In genomic region chr7:44541876-44542610, GRCh38 we compare ENCODE assay signal across 26 cellular contexts. TPM values are rescaled to one million over a fixed set of nuclear protein-coding genes. Genes with fewer than 3 reads are reported as not detected.
DNase-seq lines count a peak whose midpoint lies in the region; ATAC-seq, FAIRE-seq and TF ChIP-seq lines count a peak whose summit lies in the region.
"Had no signal": no experiment of that assay in that cellular context is flagged by ENCODE, and none has a peak within 500 bp of the region (broad histone marks: within the 10 kb centered on the region; RNA-seq: fewer than 3 reads in every experiment).

No MANE protein-coding gene starts in this region.

- DNase-seq in MCF 10A (ENCODE audit: unreplicated experiment) (no peak), breast epithelium (ENCODE audit: low spot score in 2 of 2) (no peak), HepG2 (ENCODE audit: low spot score) (peak; percentile 37), upper lobe of right lung (peak; percentile 35), HEK293T (ENCODE audit: extremely low spot score) (no peak), aorta (no peak)
- DNase-seq: activated CD4-positive, alpha-beta T cell treated with anti-CD3 and anti-CD28 coated beads for 36 hours; activated CD8-positive, alpha-beta memory T cell treated with anti-CD3 and anti-CD28 coated beads, Interleukin-2, amount 10 ng/mL, durations not matched to agents 7 days and 5 days; activated naive CD8-positive, alpha-beta T cell treated with anti-CD3 and anti-CD28 coated beads for 36 hours; DMS79 treated with DMSO at 0.1 percent for 48 hours; head of caudate nucleus; KG1; NCI-H187; NCI-H748 treated with DMSO at 0.1 percent for 48 hours; psoas muscle; SHP77 treated with DMSO at 0.1 percent for 48 hours; stimulated activated CD4-positive, alpha-beta T cell treated with anti-CD3 and anti-CD28 coated beads, Interleukin-2, amount 100 ng/mL, for 48 hours; stomach; T-cell had no signal

- BruUV-seq in MCF 10A (replicated peaks; lab: Mats Ljungman, UMichigan) (no TSS peak), HepG2 (replicated peaks; lab: Mats Ljungman, UMichigan) (no TSS peak)

- TF ChIP-seq RAD21 in HepG2 (CRISPR knock-in tag; IDR thresholded peaks at IDR 0.05) = no peak

- H3K4me1 ChIP-seq in breast epithelium = peaks cover 0 to 11% of the 10 kb centered on the region in 2 donors
- H3K4me1 ChIP-seq in HepG2 (ENCODE audit: insufficient read depth, low read length) = peaks cover 76% of the 10 kb centered on the region
- no peaks in the 10 kb centered on the region for H3K4me1 ChIP-seq in upper lobe of right lung
- H3K4me1 ChIP-seq in aorta (ENCODE audit: control insufficient read depth in 1 of 2, insufficient read depth in 2 of 2, low read length in 2 of 2) = no peaks in the 10 kb centered on the region
- H3K4me1 ChIP-seq: BE2C, neural progenitor cell, psoas muscle had no signal

- no peaks in the 10 kb centered on the region for H3K27me3 Mint-ChIP-seq in MCF 10A (ENCODE audit: insufficient read depth, unreplicated experiment)

- no peaks in the 10 kb centered on the region for H3K36me3 ChIP-seq in breast epithelium
- H3K36me3 ChIP-seq in HepG2 (replicated peaks in 1 of 2; ENCODE audit: control insufficient read depth in 1 of 2, insufficient read depth in 2 of 2, low read length in 2 of 2) = peaks cover 0 to 9% of the 10 kb centered on the region in 2 experiments; a peak in 1 of 5 replicates
- H3K36me3 ChIP-seq in upper lobe of right lung = no peaks in the 10 kb centered on the region
- H3K36me3 ChIP-seq in aorta (ENCODE audit: control insufficient read depth in 1 of 2, insufficient read depth in 2 of 2, low read length in 1 of 2) = no peaks in the 10 kb centered on the region
- H3K36me3 ChIP-seq: BE2C, neural progenitor cell, stomach had no signal

- H3K4me3 Mint-ChIP-seq in MCF 10A (ENCODE audit: unreplicated experiment) = no peak overlapping the region
- H3K4me3 Mint-ChIP-seq: activated CD4-positive, alpha-beta T cell treated with anti-CD3 and anti-CD28 coated beads for 36 hours; activated CD8-positive, alpha-beta memory T cell treated with anti-CD3 and anti-CD28 coated beads, Interleukin-2, amount 10 ng/mL, durations not matched to agents 7 days and 5 days; activated naive CD8-positive, alpha-beta T cell treated with anti-CD3 and anti-CD28 coated beads for 36 hours; neural progenitor cell; T-cell had no signal

- peak overlapping the region; percentile 19 for H3K27ac Mint-ChIP-seq in MCF 10A (ENCODE audit: low read depth, unreplicated experiment)
- H3K27ac Mint-ChIP-seq: activated CD4-positive, alpha-beta T cell treated with anti-CD3 and anti-CD28 coated beads for 36 hours; activated CD8-positive, alpha-beta memory T cell treated with anti-CD3 and anti-CD28 coated beads, Interleukin-2, amount 10 ng/mL, durations not matched to agents 7 days and 5 days; activated naive CD8-positive, alpha-beta T cell treated with anti-CD3 and anti-CD28 coated beads for 36 hours; neural progenitor cell; T-cell had no signal

- H4K20me1 ChIP-seq in HepG2 (ENCODE audit: insufficient read depth, low read length) = peaks cover 5% of the 10 kb centered on the region; the same call in 1 of the 2 replicates

- TF ChIP-seq EP300 in HepG2 (IDR thresholded peaks at IDR 0.05; ENCODE audit: low read depth in 2 of 2, low read length in 2 of 2) (peak in 1 of 2 experiments; percentile 52; a peak in 1 of 4 replicates), HepG2 (CRISPR knock-in tag; IDR thresholded peaks at IDR 0.05; ENCODE audit: borderline replicate concordance) (0 out of 2 replicates have a peak, but pooled peaks have one; percentile 7)

- peak overlapping the region; percentile 98 for H3K4me2 ChIP-seq in HepG2 (ENCODE audit: low read depth, low read length)
- H3K4me2 ChIP-seq: neural progenitor cell had no signal

- H3K27ac ChIP-seq in breast epithelium = peak overlapping the region in 1 of 2 donors; percentile 86
- H3K27ac ChIP-seq in HepG2 (ENCODE audit: extremely low read length, insufficient read depth, low read length) = peak overlapping the region; percentile 94
- no peak overlapping the region for H3K27ac ChIP-seq in upper lobe of right lung
- H3K27ac ChIP-seq in aorta (ENCODE audit: low read depth in 1 of 2, low read length in 2 of 2) = no peak overlapping the region
- H3K27ac ChIP-seq: neural progenitor cell, psoas muscle had no signal

- in situ Hi-C loops in HepG2 (cut with HindIII; ENCODE audit: extremely low pct_ligation_motif_present, low pct_unique_long_range_greater_than_20kb) = no loop called here

- ATAC-seq in HepG2 (peak; percentile 54), upper lobe of right lung (no peak), aorta (ENCODE audit: low FRiP score) (no peak)
- ATAC-seq: activated CD4-positive, alpha-beta T cell treated with anti-CD3 and anti-CD28 coated beads for 36 hours; activated CD8-positive, alpha-beta memory T cell treated with anti-CD3 and anti-CD28 coated beads, Interleukin-2, amount 10 ng/mL, durations not matched to agents 7 days and 5 days; psoas muscle; T-cell had no signal

- no peaks in the 10 kb centered on the region for H3K9me3 Mint-ChIP-seq in MCF 10A (ENCODE audit: unreplicated experiment)
- H3K9me3 Mint-ChIP-seq: activated naive CD8-positive, alpha-beta T cell treated with anti-CD3 and anti-CD28 coated beads for 36 hours; neural progenitor cell; T-cell had no signal

- peaks cover 17% of the 10 kb centered on the region for H3K4me1 Mint-ChIP-seq in MCF 10A (ENCODE audit: insufficient read depth, unreplicated experiment)
- H3K4me1 Mint-ChIP-seq: activated CD4-positive, alpha-beta T cell treated with anti-CD3 and anti-CD28 coated beads for 36 hours; activated CD8-positive, alpha-beta memory T cell treated with anti-CD3 and anti-CD28 coated beads, Interleukin-2, amount 10 ng/mL, durations not matched to agents 7 days and 5 days; activated naive CD8-positive, alpha-beta T cell treated with anti-CD3 and anti-CD28 coated beads for 36 hours; neural progenitor cell had no signal

- peak overlapping the region; percentile 90 for H3K9ac ChIP-seq in HepG2 (ENCODE audit: insufficient read depth, low read depth, low read length)
- H3K9ac ChIP-seq: neural progenitor cell had no signal

- 0% methylated on average over 3 of the region's 6 CpGs for WGBS in HepG2 (ENCODE audit: low lambda C conversion rate)
- 90 to 91% methylated on average over 6 of the region's 6 CpGs for WGBS in aorta, 2 donors

- H3K9me3 ChIP-seq in breast epithelium = no peaks in the 10 kb centered on the region
- no peaks in the 10 kb centered on the region for H3K9me3 ChIP-seq in HepG2 (ENCODE audit: low read length)
- H3K9me3 ChIP-seq in upper lobe of right lung = no peaks in the 10 kb centered on the region
- H3K9me3 ChIP-seq in aorta (ENCODE audit: control insufficient read depth, low read length) = no peaks in the 10 kb centered on the region
- H3K9me3 ChIP-seq: BE2C, psoas muscle, stomach had no signal

- CTCF ChIA-PET in MCF 10A (lab: Yijun Ruan, JAX) = interaction anchor here (0.5 to 5.8 kb wide), 4 partner anchors 15 to 521 kb away, joined by 3 to 36 read pairs (median 4); no protein-coding TSS in a partner anchor
- CTCF ChIA-PET in HepG2 (lab: Yijun Ruan, JAX; ENCODE audit: low intra/inter-chr PET ratio, low total read pairs) = no interaction called here
- CTCF ChIA-PET in HEK293T (lab: Yijun Ruan, JAX) = no interaction called here

- H3K4me3 ChIP-seq in breast epithelium (no peak overlapping the region), HepG2 (replicated peaks in 1 of 3; ENCODE audit: insufficient read depth in 1 of 3, low read depth in 2 of 3, low read length in 3 of 3) (peak overlapping the region; percentile 57 to 79 (median 63)), upper lobe of right lung (no peak overlapping the region), aorta (ENCODE audit: low read length in 2 of 2) (no peak overlapping the region)
- H3K4me3 ChIP-seq: neural progenitor cell, psoas muscle, skin epidermis, stomach had no signal

- no peak overlapping the region for H2AFZ ChIP-seq in HepG2 (ENCODE audit: low read length)
- H2AFZ ChIP-seq: neural progenitor cell had no signal

- TF ChIP-seq POLR2A in breast epithelium (IDR thresholded peaks at IDR 0.05) (no peak), HepG2 (IDR thresholded peaks at IDR 0.05; ENCODE audit: insufficient read depth in 1 of 2, low read depth in 2 of 2, low read length in 2 of 2) (no peak)

- H3K79me2 ChIP-seq in HepG2 (ENCODE audit: insufficient read depth, low read length) = peaks cover 39% of the 10 kb centered on the region

- POLR2A ChIA-PET in MCF 10A (lab: Yijun Ruan, JAX) (interaction anchor here (0.6 to 6.4 kb wide), 6 partner anchors 10 to 51 kb away, joined by 3 to 60 read pairs (median 8); partner anchors contain the start of genes DDX56 and NUDCD3), HepG2 (lab: Yijun Ruan, JAX) (interaction anchor here (0.6 to 4.1 kb wide), 9 partner anchors 13 to 306 kb away, joined by 3 to 25 read pairs (median 5); partner anchors contain the start of genes DDX56, H2AZ2, NUDCD3 and TMED4), HEK293T (lab: Yijun Ruan, JAX) (interaction anchor here (2.7 kb wide), 1 partner anchor 32 kb away, joined by 9 read pairs; the partner anchor contains the start of gene DDX56)

- no peaks in the 10 kb centered on the region for H3K36me3 Mint-ChIP-seq in MCF 10A (ENCODE audit: insufficient read depth, unreplicated experiment)
- H3K36me3 Mint-ChIP-seq: activated CD8-positive, alpha-beta memory T cell treated with anti-CD3 and anti-CD28 coated beads, Interleukin-2, amount 10 ng/mL, durations not matched to agents 7 days and 5 days; activated naive CD8-positive, alpha-beta T cell treated with anti-CD3 and anti-CD28 coated beads for 36 hours; neural progenitor cell; T-cell had no signal

- intact Hi-C loops in MCF 10A (cut with micrococcal nuclease) (loop anchor here (10.0 kb wide), 1 partner anchor 47 kb away; the partner anchor contains the start of gene NUDCD3), breast epithelium (cut with DNase I; ENCODE audit: low total_unique reads) (no loop called here), HepG2 (cut with micrococcal nuclease; ENCODE audit: unreplicated experiment) (loop anchor here (2.0 to 5.0 kb wide), 2 partner anchors 23 to 50 kb away; partner anchors contain the start of gene NUDCD3), upper lobe of right lung (cut with DNase I) (no loop called here), aorta (cut with DNase I) (no loop called here)

- H3K27me3 ChIP-seq in breast epithelium = no peaks in the 10 kb centered on the region
- H3K27me3 ChIP-seq in HepG2 (ENCODE audit: control insufficient read depth in 1 of 2, insufficient read depth in 2 of 2, low read length in 2 of 2) = no peaks in the 10 kb centered on the region
- no peaks in the 10 kb centered on the region for H3K27me3 ChIP-seq in upper lobe of right lung
- no peaks in the 10 kb centered on the region for H3K27me3 ChIP-seq in aorta (ENCODE audit: control insufficient read depth in 1 of 2, insufficient read depth in 2 of 2, low read length in 1 of 2)
- H3K27me3 ChIP-seq: BE2C, neural progenitor cell, stomach had no signal

- peak; percentile 63 for FAIRE-seq in HepG2 (lab: Jason Lieb, UNC)
- FAIRE-seq: colon, H54 had no signal

- TF ChIP-seq CTCF in MCF 10A (IDR thresholded peaks at IDR 0.05; ENCODE audit: unreplicated experiment) (no peak), breast epithelium (IDR thresholded peaks at IDR 0.05) (no peak), HepG2 (CRISPR knock-in tag; IDR thresholded peaks at IDR 0.05) (peak; percentile 56), upper lobe of right lung (IDR thresholded peaks at IDR 0.05) (no peak)

RNA-seq across cellular contexts. Expression of gene NPC1L1, which starts 0.9 kb away (rescaled TPM):
- total RNA-seq in MCF 10A (2022) = 0.07 TPM in 1 of 2 replicates, not detected in the other
- under 1 TPM; 0.16 to 0.33 (median 0.29) TPM for total RNA-seq in breast epithelium
- 3.8 and 4.8 TPM in 2 replicates for total RNA-seq in HepG2 (2016; rRNA removed; fragmentation: Illumina TruSeq; extraction: Trizol)
- 1.9 and 2.0 TPM in 2 replicates for total RNA-seq in HepG2 (2016; cell fraction: cytosol; rRNA removed; fragmentation: Illumina TruSeq; extraction: Trizol; ENCODE audit: low read depth)
- total RNA-seq in HepG2 (2016; cell fraction: insoluble cytoplasmic fraction; rRNA removed; fragmentation: Illumina TruSeq; extraction: Trizol) = 2.9 and 4.5 TPM in 2 replicates
- 3.9 and 4.0 TPM in 2 replicates for total RNA-seq in HepG2 (2016; cell fraction: membrane; rRNA removed; fragmentation: Illumina TruSeq; extraction: Trizol)
- total RNA-seq in HepG2 (2016; cell fraction: nucleus; rRNA removed; fragmentation: Illumina TruSeq; extraction: Trizol) = 10.5 and 11.9 TPM in 2 replicates
- 14.5 and 26.6 TPM in 2 replicates for polyA plus RNA-seq in HepG2 (2011; rRNA removed)
- 10.4 and 11.4 TPM in 2 replicates for polyA plus RNA-seq in HepG2 (2011; cell fraction: cytosol; rRNA removed)
- 72.5 and 82.9 TPM in 2 replicates for polyA plus RNA-seq in HepG2 (2011; cell fraction: nucleus; rRNA removed)
- polyA plus RNA-seq in HepG2 (2012) = 14.5 and 17.3 TPM in 2 replicates
- 2.2 and 2.7 TPM in 2 replicates for polyA plus RNA-seq in HepG2 (2016; cell fraction: cytosol; fragmentation: Illumina TruSeq; extraction: Trizol; ENCODE audit: low read depth)
- polyA plus RNA-seq in HepG2 (2016; cell fraction: insoluble cytoplasmic fraction; fragmentation: Illumina TruSeq; extraction: Trizol; ENCODE audit: low read depth) = 4.9 and 6.8 TPM in 2 replicates
- polyA plus RNA-seq in HepG2 (2016; cell fraction: membrane; fragmentation: Illumina TruSeq; extraction: Trizol; ENCODE audit: low read depth) = 4.3 TPM in 2 replicates
- 43.1 and 46.9 TPM in 2 replicates for polyA plus RNA-seq in HepG2 (2016; cell fraction: nucleus; fragmentation: Illumina TruSeq; extraction: Trizol; ENCODE audit: insufficient read depth, low read depth)
- polyA minus RNA-seq in HepG2 (2011; rRNA and poly(A)+ RNA removed; ENCODE audit: low replicate concordance) = 0.19 and 29.3 TPM in 2 replicates
- 9.6 and 11.7 TPM in 2 replicates for polyA minus RNA-seq in HepG2 (2011; cell fraction: cytosol; rRNA and poly(A)+ RNA removed)
- 16.9 and 24.6 TPM in 2 replicates for polyA minus RNA-seq in HepG2 (2011; cell fraction: nucleus; rRNA and poly(A)+ RNA removed)
- total RNA-seq in upper lobe of right lung = 0.17 TPM
- 1 to 10 TPM in 1 of 2 donors, under 1 TPM in 1; 0.39 to 1.1 TPM for total RNA-seq in aorta
- 1 to 10 TPM in 1 of 2 donors, under 1 TPM in 1; 0.79 to 6.1 TPM for polyA plus RNA-seq in aorta
- total RNA-seq: A172; activated CD8-positive, alpha-beta memory T cell treated with anti-CD3 and anti-CD28 coated beads, Interleukin-2, amount 10 ng/mL, durations not matched to agents 7 days and 5 days; activated naive CD8-positive, alpha-beta T cell treated with anti-CD3 and anti-CD28 coated beads for 36 hours; urinary bladder had no signal

RNA-seq across cellular contexts. Expression of gene DDX56, which starts 31.7 kb away (rescaled TPM):
- total RNA-seq in MCF 10A (2022) (104 and 105 TPM in 2 replicates), breast epithelium (10 to 100 TPM; 48.6 to 61.9 (median 61.8) TPM), HepG2 (2016; rRNA removed; fragmentation: Illumina TruSeq; extraction: Trizol) (105 and 120 TPM in 2 replicates), upper lobe of right lung (53.5 TPM), aorta (10 to 100 TPM; 44.7 to 56.8 TPM)
- total RNA-seq in HepG2 (2016; cell fraction: cytosol; rRNA removed; fragmentation: Illumina TruSeq; extraction: Trizol; ENCODE audit: low read depth) = 15.2 and 16.6 TPM in 2 replicates
- 109 and 123 TPM in 2 replicates for total RNA-seq in HepG2 (2016; cell fraction: insoluble cytoplasmic fraction; rRNA removed; fragmentation: Illumina TruSeq; extraction: Trizol)
- 29.3 and 30.6 TPM in 2 replicates for total RNA-seq in HepG2 (2016; cell fraction: membrane; rRNA removed; fragmentation: Illumina TruSeq; extraction: Trizol)
- 97.6 and 120 TPM in 2 replicates for total RNA-seq in HepG2 (2016; cell fraction: nucleus; rRNA removed; fragmentation: Illumina TruSeq; extraction: Trizol)
- polyA plus RNA-seq in HepG2 (2011; rRNA removed) (82.6 and 106 TPM in 2 replicates), aorta (100 to 1,000 TPM in 1 of 2 donors, 10 to 100 TPM in 1; 23.3 to 153 TPM)
- 53.6 and 58.7 TPM in 2 replicates for polyA plus RNA-seq in HepG2 (2011; cell fraction: cytosol; rRNA removed)
- 231 and 242 TPM in 2 replicates for polyA plus RNA-seq in HepG2 (2011; cell fraction: nucleus; rRNA removed)
- polyA plus RNA-seq in HepG2 (2012) = 45.8 and 68.4 TPM in 2 replicates
- 11.3 and 12.0 TPM in 2 replicates for polyA plus RNA-seq in HepG2 (2016; cell fraction: cytosol; fragmentation: Illumina TruSeq; extraction: Trizol; ENCODE audit: low read depth)
- 83.4 and 100 TPM in 2 replicates for polyA plus RNA-seq in HepG2 (2016; cell fraction: insoluble cytoplasmic fraction; fragmentation: Illumina TruSeq; extraction: Trizol; ENCODE audit: low read depth)
- 18.2 and 23.9 TPM in 2 replicates for polyA plus RNA-seq in HepG2 (2016; cell fraction: membrane; fragmentation: Illumina TruSeq; extraction: Trizol; ENCODE audit: low read depth)
- polyA plus RNA-seq in HepG2 (2016; cell fraction: nucleus; fragmentation: Illumina TruSeq; extraction: Trizol; ENCODE audit: insufficient read depth, low read depth) = 214 and 219 TPM in 2 replicates
- polyA minus RNA-seq in HepG2 (2011; rRNA and poly(A)+ RNA removed; ENCODE audit: low replicate concordance) = 168 and 202 TPM in 2 replicates
- 27.9 and 30.7 TPM in 2 replicates for polyA minus RNA-seq in HepG2 (2011; cell fraction: cytosol; rRNA and poly(A)+ RNA removed)
- 96.8 and 111 TPM in 2 replicates for polyA minus RNA-seq in HepG2 (2011; cell fraction: nucleus; rRNA and poly(A)+ RNA removed)

RNA-seq across cellular contexts. Expression of gene TMED4, which starts 40.0 kb away (rescaled TPM):
- total RNA-seq in MCF 10A (2022) (49.7 and 58.0 TPM in 2 replicates), breast epithelium (100 to 1,000 TPM; 143 to 208 (median 171) TPM), HepG2 (2016; rRNA removed; fragmentation: Illumina TruSeq; extraction: Trizol) (39.2 and 81.4 TPM in 2 replicates), upper lobe of right lung (78.3 TPM), aorta (10 to 100 TPM; 62.2 to 66.8 TPM)
- total RNA-seq in HepG2 (2016; cell fraction: cytosol; rRNA removed; fragmentation: Illumina TruSeq; extraction: Trizol; ENCODE audit: low read depth) = 13.7 and 14.2 TPM in 2 replicates
- 42.8 and 80.9 TPM in 2 replicates for total RNA-seq in HepG2 (2016; cell fraction: insoluble cytoplasmic fraction; rRNA removed; fragmentation: Illumina TruSeq; extraction: Trizol)
- 36.3 and 40.4 TPM in 2 replicates for total RNA-seq in HepG2 (2016; cell fraction: membrane; rRNA removed; fragmentation: Illumina TruSeq; extraction: Trizol)
- 71.9 and 87.9 TPM in 2 replicates for total RNA-seq in HepG2 (2016; cell fraction: nucleus; rRNA removed; fragmentation: Illumina TruSeq; extraction: Trizol)
- polyA plus RNA-seq in HepG2 (2011; rRNA removed) (109 and 113 TPM in 2 replicates), aorta (10 to 100 TPM; 47.2 to 77.0 TPM)
- 120 and 141 TPM in 2 replicates for polyA plus RNA-seq in HepG2 (2011; cell fraction: cytosol; rRNA removed)
- polyA plus RNA-seq in HepG2 (2011; cell fraction: nucleus; rRNA removed) = 144 and 146 TPM in 2 replicates
- polyA plus RNA-seq in HepG2 (2012) = 68.1 and 72.3 TPM in 2 replicates
- polyA plus RNA-seq in HepG2 (2016; cell fraction: cytosol; fragmentation: Illumina TruSeq; extraction: Trizol; ENCODE audit: low read depth) = 11.1 and 15.6 TPM in 2 replicates
- polyA plus RNA-seq in HepG2 (2016; cell fraction: insoluble cytoplasmic fraction; fragmentation: Illumina TruSeq; extraction: Trizol; ENCODE audit: low read depth) = 38.9 and 40.8 TPM in 2 replicates
- 25.9 and 27.2 TPM in 2 replicates for polyA plus RNA-seq in HepG2 (2016; cell fraction: membrane; fragmentation: Illumina TruSeq; extraction: Trizol; ENCODE audit: low read depth)
- polyA plus RNA-seq in HepG2 (2016; cell fraction: nucleus; fragmentation: Illumina TruSeq; extraction: Trizol; ENCODE audit: insufficient read depth, low read depth) = 141 and 156 TPM in 2 replicates
- 175 and 196 TPM in 2 replicates for polyA minus RNA-seq in HepG2 (2011; rRNA and poly(A)+ RNA removed; ENCODE audit: low replicate concordance)
- polyA minus RNA-seq in HepG2 (2011; cell fraction: cytosol; rRNA and poly(A)+ RNA removed) = 60.9 and 63.0 TPM in 2 replicates
- 51.1 and 68.9 TPM in 2 replicates for polyA minus RNA-seq in HepG2 (2011; cell fraction: nucleus; rRNA and poly(A)+ RNA removed)

RNA-seq across cellular contexts. Expression of gene NUDCD3, which starts 51.6 kb away (rescaled TPM):
- total RNA-seq in MCF 10A (2022) (85.5 and 87.7 TPM in 2 replicates), breast epithelium (10 to 100 TPM; 52.1 to 64.0 (median 60.0) TPM), HepG2 (2016; rRNA removed; fragmentation: Illumina TruSeq; extraction: Trizol) (49.9 and 54.6 TPM in 2 replicates), upper lobe of right lung (91.0 TPM), aorta (100 to 1,000 TPM in 1 of 2 donors, 10 to 100 TPM in 1; 82.4 to 111 TPM)
- 13.4 and 14.8 TPM in 2 replicates for total RNA-seq in HepG2 (2016; cell fraction: cytosol; rRNA removed; fragmentation: Illumina TruSeq; extraction: Trizol; ENCODE audit: low read depth)
- total RNA-seq in HepG2 (2016; cell fraction: insoluble cytoplasmic fraction; rRNA removed; fragmentation: Illumina TruSeq; extraction: Trizol) = 43.2 and 52.2 TPM in 2 replicates
- total RNA-seq in HepG2 (2016; cell fraction: membrane; rRNA removed; fragmentation: Illumina TruSeq; extraction: Trizol) = 11.7 and 13.3 TPM in 2 replicates
- total RNA-seq in HepG2 (2016; cell fraction: nucleus; rRNA removed; fragmentation: Illumina TruSeq; extraction: Trizol) = 42.0 and 47.5 TPM in 2 replicates
- polyA plus RNA-seq in HepG2 (2011; rRNA removed) (20.8 and 25.4 TPM in 2 replicates), aorta (10 to 100 TPM; 20.8 to 41.7 TPM)
- polyA plus RNA-seq in HepG2 (2011; cell fraction: cytosol; rRNA removed) = 21.8 and 27.6 TPM in 2 replicates
- polyA plus RNA-seq in HepG2 (2011; cell fraction: nucleus; rRNA removed) = 32.7 and 41.3 TPM in 2 replicates
- polyA plus RNA-seq in HepG2 (2012) = 27.9 and 29.4 TPM in 2 replicates
- 2.5 and 3.1 TPM in 2 replicates for polyA plus RNA-seq in HepG2 (2016; cell fraction: cytosol; fragmentation: Illumina TruSeq; extraction: Trizol; ENCODE audit: low read depth)
- polyA plus RNA-seq in HepG2 (2016; cell fraction: insoluble cytoplasmic fraction; fragmentation: Illumina TruSeq; extraction: Trizol; ENCODE audit: low read depth) = 30.1 and 34.3 TPM in 2 replicates
- polyA plus RNA-seq in HepG2 (2016; cell fraction: membrane; fragmentation: Illumina TruSeq; extraction: Trizol; ENCODE audit: low read depth) = 5.2 and 6.4 TPM in 2 replicates
- polyA plus RNA-seq in HepG2 (2016; cell fraction: nucleus; fragmentation: Illumina TruSeq; extraction: Trizol; ENCODE audit: insufficient read depth, low read depth) = 35.7 and 42.8 TPM in 2 replicates
- polyA minus RNA-seq in HepG2 (2011; rRNA and poly(A)+ RNA removed; ENCODE audit: low replicate concordance) = 43.7 and 47.9 TPM in 2 replicates
- 19.5 and 27.3 TPM in 2 replicates for polyA minus RNA-seq in HepG2 (2011; cell fraction: cytosol; rRNA and poly(A)+ RNA removed)
- polyA minus RNA-seq in HepG2 (2011; cell fraction: nucleus; rRNA and poly(A)+ RNA removed) = 36.7 and 44.8 TPM in 2 replicates

Comparison
In these comparisons a context has a peak if more than half of its experiments do, and no peak if none do; other contexts are left out.
1. intact Hi-C loops: an anchor here in MCF 10A (10.0 kb wide) and HepG2 (2.0 to 5.0 kb wide); none called in breast epithelium, upper lobe of right lung and aorta.
2. DNase-seq: peak in HepG2 (single experiment) and upper lobe of right lung (single experiment); none in MCF 10A (single experiment), breast epithelium (0 of 2), HEK293T (single experiment) and aorta (0 of 2).
3. H3K4me3 ChIP-seq: peak in HepG2 (3 of 3); none in breast epithelium (0 of 3), upper lobe of right lung (single experiment) and aorta (0 of 2).